Comparison of ENCODE assay signal across 29 cellular contexts in genomic region chr4:184306470-184306869, GRCh38.
"Had no signal": no experiment of that assay in that cellular context is flagged by ENCODE, and none has a peak within 500 bp of the region (broad histone marks: within the 10 kb centered on the region; RNA-seq: fewer than 3 reads in every experiment).

No MANE protein-coding gene starts in this region.

- ATAC-seq: effector memory CD8-positive, alpha-beta T cell; gastrocnemius medialis; left cardiac atrium; natural killer cell; right cardiac atrium; stimulated activated naive CD8-positive, alpha-beta T cell treated with anti-CD3 and anti-CD28 coated beads, Interleukin-15, Interleukin-2, amounts not matched to agents 100 U/mL and 50 U/mL, for 24 hours had no signal

- H3K4me1 ChIP-seq: ascending aorta, gastrocnemius medialis, neural progenitor cell, parathyroid adenoma, testis had no signal

- H3K4me1 Mint-ChIP-seq: neural progenitor cell had no signal

- H3K79me2 ChIP-seq: parathyroid adenoma had no signal

- H3K27ac Mint-ChIP-seq: activated CD4-positive, alpha-beta memory T cell treated with anti-CD3 and anti-CD28 coated beads for 36 hours; activated naive CD4-positive, alpha-beta T cell treated with anti-CD3 and anti-CD28 coated beads for 36 hours; activated naive CD8-positive, alpha-beta T cell treated with anti-CD3 and anti-CD28 coated beads, Interleukin-2, amount 10 ng/mL, durations not matched to agents 7 days and 5 days; activated T-helper 1 cell treated with anti-CD3 and anti-CD28 coated beads, Interleukin-12 subunit alpha, Interleukin-12 subunit beta, Interleukin-2, Interleukin-4 antibody, amounts not matched to agents 30 ng/mL and 10 ng/mL and 1 ng/mL, durations not matched to agents 14 hours and 24 hours and 36 hours; brain; natural killer cell; neural progenitor cell had no signal

- H3K4me2 ChIP-seq: neural progenitor cell had no signal

- H3K36me3 ChIP-seq: ascending aorta, cardiac muscle cell, gastrocnemius medialis, neural progenitor cell had no signal

- H3K27me3 Mint-ChIP-seq: activated CD4-positive, alpha-beta memory T cell treated with anti-CD3 and anti-CD28 coated beads for 36 hours; activated naive CD8-positive, alpha-beta T cell treated with anti-CD3 and anti-CD28 coated beads, Interleukin-2, amount 10 ng/mL, durations not matched to agents 7 days and 5 days; effector memory CD8-positive, alpha-beta T cell had no signal

- H3K4me3 Mint-ChIP-seq: activated CD4-positive, alpha-beta memory T cell treated with anti-CD3 and anti-CD28 coated beads for 36 hours; activated naive CD4-positive, alpha-beta T cell treated with anti-CD3 and anti-CD28 coated beads for 36 hours; activated naive CD8-positive, alpha-beta T cell treated with anti-CD3 and anti-CD28 coated beads, Interleukin-2, amount 10 ng/mL, durations not matched to agents 7 days and 5 days; activated T-helper 1 cell treated with anti-CD3 and anti-CD28 coated beads, Interleukin-12 subunit alpha, Interleukin-12 subunit beta, Interleukin-2, Interleukin-4 antibody, amounts not matched to agents 30 ng/mL and 10 ng/mL and 1 ng/mL, durations not matched to agents 14 hours and 24 hours and 36 hours; brain; effector memory CD8-positive, alpha-beta T cell; natural killer cell; neural progenitor cell had no signal

- H3K4me3 ChIP-seq: ascending aorta, cardiac muscle cell, coronary artery, dorsolateral prefrontal cortex, gastrocnemius medialis, neural progenitor cell, testis had no signal

- H2AFZ ChIP-seq: neural progenitor cell, parathyroid adenoma had no signal

- H3K36me3 Mint-ChIP-seq: brain, natural killer cell, neural progenitor cell had no signal

- H3K27ac ChIP-seq: ascending aorta, cardiac muscle cell, coronary artery, dorsolateral prefrontal cortex, gastrocnemius medialis, neural progenitor cell, parathyroid adenoma, testis, VCaP had no signal

- DNase-seq: activated CD4-positive, alpha-beta T cell treated with anti-CD3 and anti-CD28 coated beads for 4 hours; activated effector memory CD4-positive, alpha-beta T cell treated with anti-CD3 and anti-CD28 coated beads, Interleukin-2, amount 50 U/mL, for 16 hours; activated naive CD4-positive, alpha-beta T cell treated with anti-CD3 and anti-CD28 coated beads for 36 hours; activated naive CD8-positive, alpha-beta T cell treated with anti-CD3 and anti-CD28 coated beads, Interleukin-2, amount 10 ng/mL, durations not matched to agents 7 days and 5 days; cerebellar nuclear complex; dorsolateral prefrontal cortex; effector memory CD8-positive, alpha-beta T cell; erythroblast; gastrocnemius medialis; hippocampal formation; left cardiac atrium; midbrain; natural killer cell; occipital lobe; right cardiac atrium; stimulated activated CD4-positive, alpha-beta T cell treated with anti-CD3 and anti-CD28 coated beads, Interleukin-2, amount 100 ng/mL, for 48 hours; stimulated activated naive CD8-positive, alpha-beta T cell treated with anti-CD3 and anti-CD28 coated beads, Interleukin-15, Interleukin-2, amounts not matched to agents 100 U/mL and 50 U/mL, for 24 hours; T-helper 9 cell; testis; trophoblast cell had no signal

- H3K27me3 ChIP-seq: ascending aorta, cardiac muscle cell, dorsolateral prefrontal cortex, gastrocnemius medialis, neural progenitor cell, testis had no signal
